Comparison of ENCODE assay signal across 8 cellular contexts in genomic region chr19:33933931-33934330, GRCh38.
"Had no signal": no experiment of that assay in that cellular context is flagged by ENCODE, and none has a peak within 500 bp of the region (broad histone marks: within the 10 kb centered on the region; RNA-seq: fewer than 3 reads in every experiment).

No MANE protein-coding gene starts in this region.

- DNase-seq: GDM1, GF-D8 had no signal

- ATAC-seq: GM12878 had no signal

- H3K4me3 ChIP-seq: GM12878 had no signal

- FAIRE-seq: G401.6, GM12878, GM12891, GM12892, GM18507, GM19239 had no signal
